ENCODE assay signal across 14 cellular contexts in genomic region chr14:104935026-104935650, GRCh38. TPM values are rescaled to one million over a fixed set of nuclear protein-coding genes. Genes with fewer than 3 reads are reported as not detected.
DNase-seq lines count a peak whose midpoint lies in the region; ATAC-seq, FAIRE-seq and TF ChIP-seq lines count a peak whose summit lies in the region.
"Had no signal": no experiment of that assay in that cellular context is flagged by ENCODE, and none has a peak within 500 bp of the region (broad histone marks: within the 10 kb centered on the region; RNA-seq: fewer than 3 reads in every experiment).

No MANE protein-coding gene starts in this region.

- H3K4me1 Mint-ChIP-seq in activated T-cell treated with anti-CD3 and anti-CD28 coated beads, Interleukin-2, amount 50 U/mL, for 4 hours (ENCODE audit: low read depth): peaks cover 4% of the 10 kb centered on the region
- peaks cover 2% of the 10 kb centered on the region for H3K4me1 Mint-ChIP-seq in glutamatergic neuron (ENCODE audit: low read depth, unreplicated experiment)
- peaks cover 3% of the 10 kb centered on the region for H3K4me1 Mint-ChIP-seq in activated CD4-positive, alpha-beta T cell treated with anti-CD3 and anti-CD28 coated beads, Interleukin-2, amount 10 ng/mL, durations not matched to agents 7 days and 5 days

- no peaks in the 10 kb centered on the region for H3K9me3 ChIP-seq in tibial artery
- H3K9me3 ChIP-seq: esophagus squamous epithelium, lower lobe of right lung, prostate gland had no signal

- no peak for TF ChIP-seq POLR2A in GM12892 (IDR thresholded peaks at IDR 0.05; ENCODE audit: low read depth, low read length)

- no peaks in the 10 kb centered on the region for H3K27me3 ChIP-seq in tibial artery

- H3K36me3 Mint-ChIP-seq in activated T-cell treated with anti-CD3 and anti-CD28 coated beads, Interleukin-2, amount 50 U/mL, for 4 hours (ENCODE audit: insufficient read depth): no peaks in the 10 kb centered on the region
- peaks cover 14% of the 10 kb centered on the region for H3K36me3 Mint-ChIP-seq in glutamatergic neuron (ENCODE audit: unreplicated experiment)
- no peaks in the 10 kb centered on the region for H3K36me3 Mint-ChIP-seq in activated CD4-positive, alpha-beta T cell treated with anti-CD3 and anti-CD28 coated beads, Interleukin-2, amount 10 ng/mL, durations not matched to agents 7 days and 5 days (ENCODE audit: low read depth)

- no peaks in the 10 kb centered on the region for H3K9me3 Mint-ChIP-seq in activated T-cell treated with anti-CD3 and anti-CD28 coated beads, Interleukin-2, amount 50 U/mL, for 4 hours
- peaks cover 15% of the 10 kb centered on the region for H3K9me3 Mint-ChIP-seq in glutamatergic neuron (ENCODE audit: unreplicated experiment)
- no peaks in the 10 kb centered on the region for H3K9me3 Mint-ChIP-seq in activated CD4-positive, alpha-beta T cell treated with anti-CD3 and anti-CD28 coated beads, Interleukin-2, amount 10 ng/mL, durations not matched to agents 7 days and 5 days

- peaks cover 0 to 5% (median 0%) of the 10 kb centered on the region in 3 donors for H3K36me3 ChIP-seq in tibial artery
- H3K36me3 ChIP-seq: lower lobe of right lung, prostate gland had no signal

- no peak for TF ChIP-seq CTCF in glutamatergic neuron (IDR thresholded peaks at IDR 0.05; ENCODE audit: partially characterized antibody, unreplicated experiment)
- no peak for TF ChIP-seq CTCF in tibial artery (IDR thresholded peaks at IDR 0.05)

- CTCF ChIA-PET in activated CD4-positive, alpha-beta T cell treated with anti-CD3 and anti-CD28 coated beads, Interleukin-2, amount 10 ng/mL, durations not matched to agents 7 days and 5 days (lab: Charles Lee): interaction anchor here (0.6 to 3.4 kb wide), 3 partner anchors 107 to 139 kb away, joined by 3 to 9 read pairs (median 4); no protein-coding TSS in a partner anchor

- peaks cover 0 to 21% (median 18%) of the 10 kb centered on the region in 4 donors for H3K4me1 ChIP-seq in tibial artery
- H3K4me1 ChIP-seq: prostate gland had no signal

- H3K27ac ChIP-seq in tibial artery: no peak overlapping the region
- H3K27ac ChIP-seq: esophagus squamous epithelium, lower lobe of right lung, prostate gland, SK-N-MC had no signal

- peak overlapping the region; percentile 72 for H3K4me3 Mint-ChIP-seq in activated T-cell treated with anti-CD3 and anti-CD28 coated beads, Interleukin-2, amount 50 U/mL, for 4 hours
- H3K4me3 Mint-ChIP-seq in glutamatergic neuron (ENCODE audit: unreplicated experiment): no peak overlapping the region
- no peak overlapping the region for H3K4me3 Mint-ChIP-seq in activated CD4-positive, alpha-beta T cell treated with anti-CD3 and anti-CD28 coated beads, Interleukin-2, amount 10 ng/mL, durations not matched to agents 7 days and 5 days

- H3K27ac Mint-ChIP-seq in glutamatergic neuron (ENCODE audit: unreplicated experiment): no peak overlapping the region
- no peak overlapping the region for H3K27ac Mint-ChIP-seq in activated CD4-positive, alpha-beta T cell treated with anti-CD3 and anti-CD28 coated beads, Interleukin-2, amount 10 ng/mL, durations not matched to agents 7 days and 5 days

- intact Hi-C loops in tibial artery (cut with DNase I; ENCODE audit: low total_unique reads): loop anchor here (2.0 kb wide), 1 partner anchor 30 kb away; no protein-coding TSS in a partner anchor

- FAIRE-seq in GM12892 (lab: Jason Lieb, UNC): no peak

- POLR2A ChIA-PET in activated CD4-positive, alpha-beta T cell treated with anti-CD3 and anti-CD28 coated beads, Interleukin-2, amount 10 ng/mL, durations not matched to agents 7 days and 5 days (lab: Charles Lee): no interaction called here

- no peak for ATAC-seq in activated T-cell treated with anti-CD3 and anti-CD28 coated beads, Interleukin-2, amount 50 U/mL, for 4 hours
- ATAC-seq: lower lobe of right lung had no signal

- H3K27me3 Mint-ChIP-seq in activated T-cell treated with anti-CD3 and anti-CD28 coated beads, Interleukin-2, amount 50 U/mL, for 4 hours (ENCODE audit: low read depth): peaks cover 9% of the 10 kb centered on the region
- peaks cover 14% of the 10 kb centered on the region for H3K27me3 Mint-ChIP-seq in glutamatergic neuron (ENCODE audit: unreplicated experiment)
- peaks cover 34% of the 10 kb centered on the region for H3K27me3 Mint-ChIP-seq in activated CD4-positive, alpha-beta T cell treated with anti-CD3 and anti-CD28 coated beads, Interleukin-2, amount 10 ng/mL, durations not matched to agents 7 days and 5 days

- DNase-seq in activated T-cell treated with anti-CD3 and anti-CD28 coated beads, Interleukin-2, amount 50 U/mL, for 4 hours: no peak
- DNase-seq in activated T-cell treated with anti-CD3 and anti-CD28 coated beads, Interleukin-2, amount 50 U/mL, for 1 hour: no peak
- DNase-seq in NCI-H2171 treated with DMSO at 0.1 percent for 48 hours (lab: John Stamatoyannopoulos, UW) (peak; percentile 80), glutamatergic neuron (peak; percentile 4), tibial artery (peak; percentile 17 to 65), GM12892 (ENCODE audit: insufficient read length) (no peak), OCI-M2 (lab: John Stamatoyannopoulos, UW; ENCODE audit: unreplicated experiment) (no peak)
- no peak for DNase-seq in activated CD4-positive, alpha-beta T cell treated with anti-CD3 and anti-CD28 coated beads, Interleukin-2, amount 10 ng/mL, durations not matched to agents 7 days and 5 days
- DNase-seq: esophagus squamous epithelium, GF-D8, lower lobe of right lung, NCI-H1436 had no signal

- no peak overlapping the region for H3K4me3 ChIP-seq in tibial artery
- H3K4me3 ChIP-seq: lower lobe of right lung, prostate gland, SK-N-MC had no signal

RNA-seq across cellular contexts. Expression of gene PLD4, which starts 10.5 kb away (rescaled TPM):
- under 1 TPM in 1 of 3 donors, not detected in 2; 0.08 TPM for total RNA-seq in activated T-cell treated with anti-CD3 and anti-CD28 coated beads, Interleukin-2, amount 50 U/mL, for 4 hours
- not detected for total RNA-seq in glutamatergic neuron (ENCODE audit: unreplicated experiment)
- 0.30 TPM for polyA plus RNA-seq in GM12892 (2012; ENCODE audit: missing spikeins)
- not detected for total RNA-seq in activated CD4-positive, alpha-beta T cell treated with anti-CD3 and anti-CD28 coated beads, Interleukin-2, amount 10 ng/mL, durations not matched to agents 7 days and 5 days

RNA-seq across cellular contexts. Expression of gene AHNAK2, which starts 43.0 kb away (rescaled TPM):
- under 1 TPM; under 0.01 to 0.08 (median 0.05) TPM for total RNA-seq in activated T-cell treated with anti-CD3 and anti-CD28 coated beads, Interleukin-2, amount 50 U/mL, for 4 hours
- total RNA-seq in glutamatergic neuron (ENCODE audit: unreplicated experiment): 44.8 TPM
- polyA plus RNA-seq in GM12892 (2012; ENCODE audit: missing spikeins): not detected
- not detected for total RNA-seq in activated CD4-positive, alpha-beta T cell treated with anti-CD3 and anti-CD28 coated beads, Interleukin-2, amount 10 ng/mL, durations not matched to agents 7 days and 5 days

RNA-seq across cellular contexts. Expression of gene CLBA1, which starts 50.5 kb away (rescaled TPM):
- 1 to 10 TPM; 2.9 to 3.8 (median 3.3) TPM for total RNA-seq in activated T-cell treated with anti-CD3 and anti-CD28 coated beads, Interleukin-2, amount 50 U/mL, for 4 hours
- total RNA-seq in glutamatergic neuron (ENCODE audit: unreplicated experiment): 5.9 TPM
- polyA plus RNA-seq in GM12892 (2012; ENCODE audit: missing spikeins): 2.1 TPM
- total RNA-seq in activated CD4-positive, alpha-beta T cell treated with anti-CD3 and anti-CD28 coated beads, Interleukin-2, amount 10 ng/mL, durations not matched to agents 7 days and 5 days: under 1 TPM; 0.60 to 0.77 TPM

Comparison
In these comparisons a context has a peak if more than half of its experiments do, and no peak if none do; other contexts are left out.
1. DNase-seq: peak in NCI-H2171 treated with DMSO at 0.1 percent for 48 hours (single experiment), glutamatergic neuron (single experiment) and tibial artery (2 of 2); none in activated T-cell treated with anti-CD3 and anti-CD28 coated beads, Interleukin-2, amount 50 U/mL, for 4 hours (single experiment), activated T-cell treated with anti-CD3 and anti-CD28 coated beads, Interleukin-2, amount 50 U/mL, for 1 hour (single experiment), GM12892 (single experiment), activated CD4-positive, alpha-beta T cell treated with anti-CD3 and anti-CD28 coated beads, Interleukin-2, amount 10 ng/mL, durations not matched to agents 7 days and 5 days (single experiment) and OCI-M2 (single experiment).
2. RNA of gene AHNAK2, which starts 43.0 kb away (total RNA-seq): 44.8 TPM in glutamatergic neuron (single experiment); under 0.01 to 0.08 TPM in activated T-cell treated with anti-CD3 and anti-CD28 coated beads, Interleukin-2, amount 50 U/mL, for 4 hours and not detected in activated CD4-positive, alpha-beta T cell treated with anti-CD3 and anti-CD28 coated beads, Interleukin-2, amount 10 ng/mL, durations not matched to agents 7 days and 5 days; every median in the first group is over 10 times any median in the second.